Comparison of ENCODE assay signal across 8 cellular contexts in genomic region chr12:71756054-71756675, GRCh38. TPM values are rescaled to one million over a fixed set of nuclear protein-coding genes. Genes with fewer than 3 reads are reported as not detected.
DNase-seq lines count a peak whose midpoint lies in the region; ATAC-seq and TF ChIP-seq lines count a peak whose summit lies in the region.

No MANE protein-coding gene starts in this region.

- H3K4me3 ChIP-seq in AG04449 (ENCODE audit: low read depth, low read length) (peak overlapping the region; percentile 83), Loucy (ENCODE audit: low read length, poor library complexity, severe bottlenecking) (peak overlapping the region; percentile 91)
- H3K4me3 ChIP-seq in effector memory CD4-positive, alpha-beta T cell (ENCODE audit: insufficient read depth, low read depth, low read length, poor library complexity, severe bottlenecking) = peak overlapping the region; percentile 64

- H2AFZ ChIP-seq in Loucy (ENCODE audit: low read length) = no peak overlapping the region

- CTCF ChIA-PET in AG04449 (lab: Yijun Ruan, JAX) = interaction anchor here (1.3 to 1.9 kb wide), 3 partner anchors 9 to 70 kb away, joined by 4 to 6 read pairs (median 5); partner anchors contain the start of gene TMEM19

- H3K9ac ChIP-seq in Loucy (ENCODE audit: low read depth, low read length, poor library complexity, severe bottlenecking) = peak overlapping the region; percentile 78

- H3K9me3 ChIP-seq in Loucy (ENCODE audit: insufficient read depth, low read depth, low read length) = no peaks in the 10 kb centered on the region
- H3K9me3 ChIP-seq in effector memory CD4-positive, alpha-beta T cell (ENCODE audit: control insufficient read depth, low read length) = peaks cover 15% of the 10 kb centered on the region

- no peaks in the 10 kb centered on the region for H3K27me3 ChIP-seq in Loucy (ENCODE audit: insufficient read depth, low read length, poor library complexity, severe bottlenecking)
- peaks cover 3% of the 10 kb centered on the region for H3K27me3 ChIP-seq in effector memory CD4-positive, alpha-beta T cell (replicated peaks; ENCODE audit: control insufficient read depth, insufficient read depth, low read length, poor library complexity, severe bottlenecking)

- no peak for ATAC-seq in GM21619 (IDR thresholded peaks at IDR 0.05; ENCODE audit: unreplicated experiment)

- POLR2A ChIA-PET in AG04449 (lab: Yijun Ruan, JAX) = no interaction called here

- peak overlapping the region; percentile 93 for H3K27ac ChIP-seq in effector memory CD4-positive, alpha-beta T cell (ENCODE audit: insufficient read depth, low read length, poor library complexity, severe bottlenecking)

- H3K36me3 ChIP-seq in Loucy (ENCODE audit: insufficient read depth, low read length) = no peaks in the 10 kb centered on the region
- H3K36me3 ChIP-seq in effector memory CD4-positive, alpha-beta T cell (ENCODE audit: control insufficient read depth, insufficient read depth, low read length) = peaks cover 24% of the 10 kb centered on the region

- peaks cover 56% of the 10 kb centered on the region for H4K20me1 ChIP-seq in Loucy (ENCODE audit: insufficient read depth, low read length, poor library complexity, severe bottlenecking)

- no peaks in the 10 kb centered on the region for H3F3A ChIP-seq in Loucy (ENCODE audit: low read depth)

- DNase-seq in AG04449 (ENCODE audit: low read depth, low spot score) (no peak), myocyte (ENCODE audit: low read depth) (peak; percentile 56)
- DNase-seq in effector memory CD4-positive, alpha-beta T cell = no peak
- no peak for DNase-seq in activated effector memory CD4-positive, alpha-beta T cell treated with anti-CD3 and anti-CD28 coated beads, Interleukin-2, amount 50 U/mL, for 16 hours
- no peak for DNase-seq in stimulated activated naive CD4-positive, alpha-beta T cell (lab: John Stamatoyannopoulos, UW)
- no peak for DNase-seq in stimulated activated CD4-positive, alpha-beta T cell treated with anti-CD3 and anti-CD28 coated beads, Interleukin-4, amount 100 ng/mL, for 1 hour

- TF ChIP-seq CTCF in AG04449 (IDR thresholded peaks at IDR 0.05; ENCODE audit: insufficient read depth, low read length, missing control alignments) (no peak), Loucy (conservative IDR thresholded peaks at IDR 0.05; ENCODE audit: low read length) (no peak)

- H3K4me2 ChIP-seq in Loucy (ENCODE audit: low read depth, low read length, poor library complexity, severe bottlenecking) = peak overlapping the region; percentile 99

- no peaks in the 10 kb centered on the region for H3K9me2 ChIP-seq in Loucy (replicated peaks; ENCODE audit: low read depth, low read length)

- peaks cover 46% of the 10 kb centered on the region for H3K4me1 ChIP-seq in Loucy (ENCODE audit: insufficient read depth, low read length, poor library complexity, severe bottlenecking)
- peaks cover 13% of the 10 kb centered on the region for H3K4me1 ChIP-seq in effector memory CD4-positive, alpha-beta T cell (ENCODE audit: control insufficient read depth, insufficient read depth, low read length, poor library complexity, severe bottlenecking)

- peaks cover 62% of the 10 kb centered on the region for H3K79me2 ChIP-seq in Loucy (ENCODE audit: insufficient read depth, low read length)

RNA-seq across cellular contexts. Expression of gene RAB21, which starts 1.5 kb away (rescaled TPM):
- total RNA-seq in myocyte = 39.1 and 39.9 TPM in 2 replicates
- polyA plus RNA-seq in myocyte (2012) = 43.7 TPM
